ENCODE assay signal across 31 cellular contexts in the genomic region with DNA sequence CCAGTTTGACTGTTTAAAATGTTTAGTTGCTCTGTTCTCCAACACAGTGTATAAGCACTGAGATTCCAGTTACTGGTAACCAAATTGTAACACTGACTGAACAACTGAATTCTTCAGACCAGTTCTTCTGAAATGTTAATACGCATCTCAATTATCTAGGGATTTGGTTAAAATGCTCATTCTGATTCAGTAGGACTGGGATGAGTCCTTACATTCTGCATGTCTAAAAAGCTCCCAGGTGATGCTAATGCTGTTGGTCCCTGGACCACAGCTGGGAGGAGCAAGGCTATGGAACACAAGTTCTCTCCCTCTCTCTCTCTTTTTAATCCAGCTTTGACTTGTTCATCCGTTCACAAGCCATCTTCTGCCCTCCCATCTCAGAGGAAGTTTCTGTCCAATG.
"Had no signal": no experiment of that assay in that cellular context is flagged by ENCODE, and none has a peak within 500 bp of the region (broad histone marks: within the 10 kb centered on the region; RNA-seq: fewer than 3 reads in every experiment).

No MANE protein-coding gene starts in this region.

- H3K9me3 Mint-ChIP-seq: activated CD4-positive, alpha-beta memory T cell treated with anti-CD3 and anti-CD28 coated beads, Interleukin-2, amount 10 ng/mL, durations not matched to agents 7 days and 5 days; activated CD4-positive, alpha-beta T cell treated with anti-CD3 and anti-CD28 coated beads, Interleukin-2, amount 10 ng/mL, durations not matched to agents 7 days and 5 days; activated T-helper 2 cell treated with anti-CD3 and anti-CD28 coated beads, Interferon-gamma antibody, Interleukin-2, Interleukin-4, amounts not matched to agents 10 μg/mL and 5 μg/mL and 100 μg/mL, durations not matched to agents 14 hours and 24 hours and 36 hours; brain; T-helper 2 cell treated with Interferon-gamma antibody and Interleukin-4, amounts not matched to agents 5 μg/mL and 100 μg/mL, for 36 hours had no signal

- H3K27me3 Mint-ChIP-seq: activated B cell treated with CpG ODN at 0.5 μM for 24 hours; activated CD4-positive, alpha-beta memory T cell treated with anti-CD3 and anti-CD28 coated beads, Interleukin-2, amount 10 ng/mL, durations not matched to agents 7 days and 5 days; activated CD4-positive, alpha-beta T cell treated with anti-CD3 and anti-CD28 coated beads, Interleukin-2, amount 10 ng/mL, durations not matched to agents 7 days and 5 days; activated CD8-positive, alpha-beta memory T cell treated with anti-CD3 and anti-CD28 coated beads, Interleukin-2, amount 10 ng/mL, durations not matched to agents 7 days and 5 days; activated naive CD8-positive, alpha-beta T cell treated with anti-CD3 and anti-CD28 coated beads for 36 hours; activated T-cell treated with anti-CD3 and anti-CD28 coated beads, Interleukin-2, amount 50 U/mL, for 24 hours; brain had no signal

- H3K27me3 ChIP-seq: adrenal gland, ascending aorta had no signal

- H3K4me1 Mint-ChIP-seq: activated B cell treated with CpG ODN at 0.5 μM for 24 hours; activated CD4-positive, alpha-beta memory T cell treated with anti-CD3 and anti-CD28 coated beads, Interleukin-2, amount 10 ng/mL, durations not matched to agents 7 days and 5 days; activated CD4-positive, alpha-beta T cell treated with anti-CD3 and anti-CD28 coated beads, Interleukin-2, amount 10 ng/mL, durations not matched to agents 7 days and 5 days; activated CD8-positive, alpha-beta memory T cell treated with anti-CD3 and anti-CD28 coated beads, Interleukin-2, amount 10 ng/mL, durations not matched to agents 7 days and 5 days; activated naive CD8-positive, alpha-beta T cell treated with anti-CD3 and anti-CD28 coated beads for 36 hours had no signal

- H3K27ac Mint-ChIP-seq: activated B cell treated with CpG ODN at 0.5 μM for 24 hours; activated CD4-positive, alpha-beta memory T cell treated with anti-CD3 and anti-CD28 coated beads, Interleukin-2, amount 10 ng/mL, durations not matched to agents 7 days and 5 days; activated CD4-positive, alpha-beta T cell treated with anti-CD3 and anti-CD28 coated beads, Interleukin-2, amount 10 ng/mL, durations not matched to agents 7 days and 5 days; activated CD8-positive, alpha-beta memory T cell treated with anti-CD3 and anti-CD28 coated beads, Interleukin-2, amount 10 ng/mL, durations not matched to agents 7 days and 5 days; activated CD8-positive, alpha-beta T cell treated with anti-CD3 and anti-CD28 coated beads, Interleukin-2, amount 10 ng/mL, durations not matched to agents 7 days and 5 days; activated naive CD4-positive, alpha-beta T cell treated with anti-CD3 and anti-CD28 coated beads for 36 hours; activated naive CD4-positive, alpha-beta T cell treated with anti-CD3 and anti-CD28 coated beads, Interleukin-2, amount 50 U/mL, for 72 hours; activated naive CD8-positive, alpha-beta T cell treated with anti-CD3 and anti-CD28 coated beads for 36 hours; activated T-cell treated with anti-CD3 and anti-CD28 coated beads, Interleukin-2, amount 50 U/mL, for 24 hours; activated T-helper 2 cell treated with anti-CD3 and anti-CD28 coated beads, Interferon-gamma antibody, Interleukin-2, Interleukin-4, amounts not matched to agents 10 μg/mL and 5 μg/mL and 100 μg/mL, durations not matched to agents 14 hours and 24 hours and 36 hours; brain; T-helper 1 cell treated with Interleukin-12 subunit alpha and Interleukin-12 subunit beta and Interleukin-4 antibody, amounts not matched to agents 30 μg/mL and 1 μg/mL, for 36 hours; T-helper 2 cell treated with Interferon-gamma antibody and Interleukin-4, amounts not matched to agents 5 μg/mL and 100 μg/mL, for 36 hours had no signal

- H3K27ac ChIP-seq: adrenal gland, ascending aorta, WERI-Rb-1 had no signal

- H3K4me1 ChIP-seq: adrenal gland, ascending aorta had no signal

- DNase-seq: activated B cell treated with CpG ODN at 0.5 μM for 24 hours; activated CD4-positive, alpha-beta memory T cell treated with anti-CD3 and anti-CD28 coated beads, Interleukin-2, amount 10 ng/mL, durations not matched to agents 7 days and 5 days; activated CD4-positive, alpha-beta T cell treated with anti-CD3 and anti-CD28 coated beads for 4 hours; activated CD4-positive, alpha-beta T cell treated with anti-CD3 and anti-CD28 coated beads, Interleukin-2, amount 10 ng/mL, durations not matched to agents 7 days and 5 days; activated CD4-positive, alpha-beta T cell treated with anti-CD3 and anti-CD28 coated beads, Interleukin-2, amount 50 U/mL, for 48 hours; activated CD4-positive, CD25-positive, alpha-beta regulatory T cell treated with anti-CD3 and anti-CD28 coated beads, Interleukin-2, amount 50 U/mL, for 72 hours; activated CD8-positive, alpha-beta memory T cell treated with anti-CD3 and anti-CD28 coated beads for 24 hours; activated CD8-positive, alpha-beta memory T cell treated with anti-CD3 and anti-CD28 coated beads, Interleukin-2, amount 10 ng/mL, durations not matched to agents 7 days and 5 days; activated CD8-positive, alpha-beta memory T cell treated with anti-CD3 and anti-CD28 coated beads, Interleukin-2, amount 50 U/mL, for 48 hours; activated CD8-positive, alpha-beta T cell treated with anti-CD3 and anti-CD28 coated beads, Interleukin-2, amount 10 ng/mL, durations not matched to agents 7 days and 5 days; activated effector memory CD4-positive, alpha-beta T cell treated with Interleukin-2 at 50 U/mL for 16 hours; activated gamma-delta T cell; activated naive CD4-positive, alpha-beta T cell; activated naive CD4-positive, alpha-beta T cell treated with anti-CD3 and anti-CD28 coated beads for 36 hours; activated naive CD4-positive, alpha-beta T cell treated with anti-CD3 and anti-CD28 coated beads, Interleukin-2, amount 50 U/mL, for 16 hours; activated naive CD8-positive, alpha-beta T cell treated with anti-CD3 and anti-CD28 coated beads for 36 hours; activated T-cell treated with anti-CD3 and anti-CD28 coated beads, Interleukin-2, amount 50 U/mL, for 24 hours; activated T-cell treated with anti-CD3 and anti-CD28 coated beads, Interleukin-2, amount 50 U/mL, for 48 hours; adrenal gland; amniotic stem cell; central memory CD4-positive, alpha-beta T cell; T-helper 1 cell; T-helper 2 cell; T-helper 9 cell; WERI-Rb-1 had no signal

- ATAC-seq: activated CD8-positive, alpha-beta memory T cell treated with anti-CD3 and anti-CD28 coated beads, Interleukin-2, amount 10 ng/mL, durations not matched to agents 7 days and 5 days; activated CD8-positive, alpha-beta T cell treated with anti-CD3 and anti-CD28 coated beads, Interleukin-2, amount 10 ng/mL, durations not matched to agents 7 days and 5 days; activated naive CD4-positive, alpha-beta T cell treated with anti-CD3 and anti-CD28 coated beads, Interleukin-2, amount 50 U/mL, for 72 hours had no signal

- H3K4me3 Mint-ChIP-seq: activated B cell treated with CpG ODN at 0.5 μM for 24 hours; activated CD4-positive, alpha-beta memory T cell treated with anti-CD3 and anti-CD28 coated beads, Interleukin-2, amount 10 ng/mL, durations not matched to agents 7 days and 5 days; activated CD4-positive, alpha-beta T cell treated with anti-CD3 and anti-CD28 coated beads, Interleukin-2, amount 10 ng/mL, durations not matched to agents 7 days and 5 days; activated CD8-positive, alpha-beta memory T cell treated with anti-CD3 and anti-CD28 coated beads, Interleukin-2, amount 10 ng/mL, durations not matched to agents 7 days and 5 days; activated CD8-positive, alpha-beta T cell treated with anti-CD3 and anti-CD28 coated beads, Interleukin-2, amount 10 ng/mL, durations not matched to agents 7 days and 5 days; activated naive CD4-positive, alpha-beta T cell treated with anti-CD3 and anti-CD28 coated beads for 36 hours; activated naive CD8-positive, alpha-beta T cell treated with anti-CD3 and anti-CD28 coated beads for 36 hours; activated T-cell treated with anti-CD3 and anti-CD28 coated beads, Interleukin-2, amount 50 U/mL, for 24 hours; brain; T-helper 1 cell treated with Interleukin-12 subunit alpha and Interleukin-12 subunit beta and Interleukin-4 antibody, amounts not matched to agents 30 μg/mL and 1 μg/mL, for 36 hours; T-helper 2 cell treated with Interferon-gamma antibody and Interleukin-4, amounts not matched to agents 5 μg/mL and 100 μg/mL, for 36 hours had no signal

- H3K36me3 ChIP-seq: adrenal gland, ascending aorta, WERI-Rb-1 had no signal

- H3K4me3 ChIP-seq: adrenal gland, ascending aorta had no signal

- H3K9me3 ChIP-seq: adrenal gland, ascending aorta had no signal

- H3K36me3 Mint-ChIP-seq: activated CD8-positive, alpha-beta memory T cell treated with anti-CD3 and anti-CD28 coated beads, Interleukin-2, amount 10 ng/mL, durations not matched to agents 7 days and 5 days; activated naive CD8-positive, alpha-beta T cell treated with anti-CD3 and anti-CD28 coated beads for 36 hours; brain had no signal
